In the genomic region with DNA sequence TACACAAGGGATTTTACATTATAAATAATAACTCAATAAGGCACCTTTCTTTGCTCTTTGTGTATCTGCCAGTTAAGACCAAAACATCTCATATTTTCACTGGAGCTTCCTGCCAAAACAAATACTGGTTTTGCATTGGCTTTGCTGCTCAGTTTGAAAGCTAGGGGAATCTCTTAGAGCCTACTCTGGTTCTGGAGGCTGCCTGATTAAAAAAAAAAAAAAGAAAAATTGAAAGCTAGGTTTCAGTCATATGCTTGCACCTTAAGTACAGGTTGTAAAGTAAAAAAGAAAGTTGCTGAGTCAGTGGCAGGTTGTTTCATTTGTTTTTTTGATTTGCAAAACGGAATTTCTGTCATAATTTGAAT, we compare ENCODE assay signal across 8 cellular contexts. TPM values are rescaled to one million over a fixed set of nuclear protein-coding genes. Genes with fewer than 3 reads are reported as not detected.
DNase-seq lines count a peak whose midpoint lies in the region; ATAC-seq and TF ChIP-seq lines count a peak whose summit lies in the region.

No MANE protein-coding gene starts in this region.

- no peak overlapping the region for H2AFZ ChIP-seq in parathyroid adenoma

- H3K4me1 ChIP-seq in HUES64 (ENCODE audit: insufficient read depth, low read length) (peaks cover 24% of the 10 kb centered on the region), parathyroid adenoma (no peaks in the 10 kb centered on the region)

- peak overlapping the region; percentile 87 for H3K4me2 ChIP-seq in parathyroid adenoma (ENCODE audit: low read length)

- peaks cover 15% of the 10 kb centered on the region for H3K79me2 ChIP-seq in parathyroid adenoma

- H3K27ac ChIP-seq in HUES64 (ENCODE audit: low read depth, low read length), result no peak overlapping the region
- no peak overlapping the region for H3K27ac ChIP-seq in parathyroid adenoma

- H3K27me3 ChIP-seq in HUES64 (ENCODE audit: insufficient read depth, low read length) (no peaks in the 10 kb centered on the region), parathyroid adenoma (ENCODE audit: control insufficient read depth, insufficient read depth, low read length) (no peaks in the 10 kb centered on the region)

- DNase-seq in central memory CD4-positive, alpha-beta T cell, result peak; percentile 3
- DNase-seq in effector CD8-positive, alpha-beta T cell (lab: John Stamatoyannopoulos, UW), result no peak
- DNase-seq in stimulated activated naive B cell treated with anti-CD40 and anti-IgM and Interleukin-4, amounts not matched to agents 10 μg/mL and 1 μg/mL and 100 μg/mL, for 72 hours, result no peak

- peaks cover 13 to 25% of the 10 kb centered on the region in 2 donors for H3K4me1 Mint-ChIP-seq in stimulated activated naive B cell treated with anti-CD40 and anti-IgM and Interleukin-4, amounts not matched to agents 10 μg/mL and 1 μg/mL and 100 μg/mL, for 72 hours

- ATAC-seq in GM18907 (IDR thresholded peaks at IDR 0.05; ENCODE audit: unreplicated experiment) (no peak), HG03457 (IDR thresholded peaks at IDR 0.05; ENCODE audit: unreplicated experiment) (no peak)
- ATAC-seq in stimulated activated naive B cell treated with anti-CD40 and anti-IgM and Interleukin-4, amounts not matched to agents 10 μg/mL and 1 μg/mL and 100 μg/mL, for 72 hours (replicated peaks), result no peak

- H3K36me3 ChIP-seq in HUES64 (ENCODE audit: insufficient read depth, low read length), result no peaks in the 10 kb centered on the region
- no peaks in the 10 kb centered on the region for H3K36me3 ChIP-seq in parathyroid adenoma (ENCODE audit: control insufficient read depth, insufficient read depth, low read length)

- H3K27me3 Mint-ChIP-seq in stimulated activated naive B cell treated with anti-CD40 and anti-IgM and Interleukin-4, amounts not matched to agents 10 μg/mL and 1 μg/mL and 100 μg/mL, for 72 hours, result no peaks in the 10 kb centered on the region

- WGBS in HUES64, result 52% methylated on average over 1 of the region's 1 CpG

- TF ChIP-seq CTCF in GM12875 (IDR thresholded peaks at IDR 0.05; ENCODE audit: borderline replicate concordance, insufficient read depth, low read depth, low read length) (no peak), parathyroid adenoma (IDR thresholded peaks at IDR 0.05) (no peak)

- no peak overlapping the region for H3K27ac Mint-ChIP-seq in stimulated activated naive B cell treated with anti-CD40 and anti-IgM and Interleukin-4, amounts not matched to agents 10 μg/mL and 1 μg/mL and 100 μg/mL, for 72 hours

- no peak overlapping the region for H3K4me3 Mint-ChIP-seq in stimulated activated naive B cell treated with anti-CD40 and anti-IgM and Interleukin-4, amounts not matched to agents 10 μg/mL and 1 μg/mL and 100 μg/mL, for 72 hours

- H3K9me3 ChIP-seq in HUES64 (ENCODE audit: insufficient read depth, low read depth, low read length) (no peaks in the 10 kb centered on the region), parathyroid adenoma (ENCODE audit: control insufficient read depth, low read length) (no peaks in the 10 kb centered on the region)

- no peaks in the 10 kb centered on the region for H3K9me3 Mint-ChIP-seq in stimulated activated naive B cell treated with anti-CD40 and anti-IgM and Interleukin-4, amounts not matched to agents 10 μg/mL and 1 μg/mL and 100 μg/mL, for 72 hours

- H3K36me3 Mint-ChIP-seq in stimulated activated naive B cell treated with anti-CD40 and anti-IgM and Interleukin-4, amounts not matched to agents 10 μg/mL and 1 μg/mL and 100 μg/mL, for 72 hours, result peaks cover 0 to 4% of the 10 kb centered on the region in 2 donors

- H3K4me3 ChIP-seq in GM12875 (ENCODE audit: low read depth, low read length) (peak overlapping the region; percentile 91), HUES64 (ENCODE audit: low read length) (peak overlapping the region; percentile 95), parathyroid adenoma (ENCODE audit: low read depth, low read length) (peak overlapping the region; percentile 26)

- H3K9ac ChIP-seq in HUES64 (ENCODE audit: low read depth, low read length), result no peak overlapping the region
- no peak overlapping the region for H3K9ac ChIP-seq in parathyroid adenoma

RNA-seq across cellular contexts. Expression of gene DENND4C, which starts 2.3 kb away (rescaled TPM):
- polyA plus RNA-seq in HUES64 (2013, experiment 1 of 2), result 11.1 TPM
- polyA plus RNA-seq in HUES64 (2013, experiment 2 of 2), result 11.7 TPM

Comparison
In these comparisons a context has a peak if more than half of its experiments do, and no peak if none do; other contexts are left out.
1. H3K4me3 ChIP-seq: peak in every context shown above with its lines; median percentile 95 in HUES64; 91 in GM12875; 26 in parathyroid adenoma.